6 cellular contexts compared by ENCODE assay signal in the genomic region with DNA sequence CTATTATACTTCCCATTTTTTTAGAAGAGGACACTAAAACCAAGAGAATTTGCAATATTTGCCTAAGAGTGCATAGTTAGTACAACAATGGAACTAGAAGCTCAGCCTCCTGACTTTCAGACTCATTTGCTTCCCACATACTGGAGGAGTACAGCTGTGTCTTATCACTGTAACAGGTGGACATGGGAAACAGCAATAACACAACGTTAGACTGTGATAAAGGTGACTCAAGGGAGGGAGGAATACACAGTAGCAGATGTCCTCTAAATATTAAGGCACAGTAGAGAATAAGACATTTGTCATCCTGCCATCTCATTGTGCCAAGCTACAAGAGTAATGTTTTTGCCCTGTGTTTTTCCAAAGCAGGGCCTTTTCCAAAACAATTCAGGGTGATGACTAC.
"Had no signal": no experiment of that assay in that cellular context is flagged by ENCODE, and none has a peak within 500 bp of the region (broad histone marks: within the 10 kb centered on the region; RNA-seq: fewer than 3 reads in every experiment).

No MANE protein-coding gene starts in this region.

- ATAC-seq: activated CD4-positive, CD25-positive, alpha-beta regulatory T cell treated with anti-CD3 and anti-CD28 coated beads, Interleukin-2, amount 50 U/mL, for 24 hours; left lung had no signal

- H3K4me3 ChIP-seq: left lung, skin epidermis, tibial nerve had no signal

- H3K36me3 ChIP-seq: left lung had no signal

- H3K27me3 ChIP-seq: left lung, tibial nerve had no signal

- DNase-seq: activated naive CD4-positive, alpha-beta T cell treated with anti-CD3 and anti-CD28 coated beads, Interleukin-2, amount 10 ng/mL, durations not matched to agents 7 days and 5 days; left lung; retina had no signal

- H3K27ac ChIP-seq: left lung, tibial nerve had no signal

- H3K9me3 ChIP-seq: left lung, tibial nerve had no signal
